ENCODE assay signal across 2 cellular contexts in genomic region chr6:38518511-38519304, GRCh38.
TF ChIP-seq lines count a peak whose summit lies in the region.

No MANE protein-coding gene starts in this region.

TF ChIP-seq in IMR-90, 13 proteins besides CTCF, POLR2A, EP300 and RAD21:
- TF ChIP-seq USF2 (IDR thresholded peaks at IDR 0.05; ENCODE audit: low read depth, low read length) (no peak), MXI1 (IDR thresholded peaks at IDR 0.05; ENCODE audit: borderline replicate concordance, low read depth, low read length) (no peak), CHD1 (IDR thresholded peaks at IDR 0.05; ENCODE audit: low read depth, low read length) (no peak), RFX5 (IDR thresholded peaks at IDR 0.05; ENCODE audit: low read depth, low read length) (no peak), CEBPB (IDR thresholded peaks at IDR 0.05; ENCODE audit: low read depth, low read length) (no peak), FOS (IDR thresholded peaks at IDR 0.05; ENCODE audit: low read depth, low read length) (no peak), NFE2L2 (IDR thresholded peaks at IDR 0.05; ENCODE audit: low read depth, low read length) (no peak), MAFK (IDR thresholded peaks at IDR 0.05; ENCODE audit: low read depth, low read length) (no peak), RCOR1 (IDR thresholded peaks at IDR 0.05; ENCODE audit: insufficient replicate concordance, low read length) (no peak), BHLHE40 (IDR thresholded peaks at IDR 0.05; ENCODE audit: low read depth, low read length) (no peak), ELK1 (IDR thresholded peaks at IDR 0.05; ENCODE audit: borderline replicate concordance, low read depth, low read length) (no peak), MAZ (IDR thresholded peaks at IDR 0.05; ENCODE audit: borderline replicate concordance, low read depth, low read length) (no peak), SMC3 (IDR thresholded peaks at IDR 0.05; ENCODE audit: low read depth, low read length) (no peak)

TF ChIP-seq in GM12878, 131 proteins besides CTCF, POLR2A, EP300 and RAD21:
- TF ChIP-seq FOXM1 (IDR thresholded peaks at IDR 0.05; ENCODE audit: low read depth, low read length), result no peak
- TF ChIP-seq SRF (IDR thresholded peaks at IDR 0.05; ENCODE audit: low read depth in 2 of 2, low read length in 2 of 2), result 0 out of 4 replicates have a peak, but pooled peaks of 1 of the 2 experiments have one; percentile 16
- no peak for TF ChIP-seq BMI1 (IDR thresholded peaks at IDR 0.05; ENCODE audit: borderline replicate concordance)
